Comparison of ENCODE assay signal across 1 cellular context in genomic region chr22:31241936-31242335, GRCh38.
TF ChIP-seq lines count a peak whose summit lies in the region.

No MANE protein-coding gene starts in this region.

TF ChIP-seq in HepG2, 621 proteins besides CTCF, POLR2A, EP300 and RAD21:
- no peak for TF ChIP-seq AFF4 (CRISPR knock-in tag; IDR thresholded peaks at IDR 0.05)
- no peak for TF ChIP-seq BRD4 (CRISPR knock-in tag; IDR thresholded peaks at IDR 0.05)
